ENCODE assay signal across 1 cellular context in the genomic region with DNA sequence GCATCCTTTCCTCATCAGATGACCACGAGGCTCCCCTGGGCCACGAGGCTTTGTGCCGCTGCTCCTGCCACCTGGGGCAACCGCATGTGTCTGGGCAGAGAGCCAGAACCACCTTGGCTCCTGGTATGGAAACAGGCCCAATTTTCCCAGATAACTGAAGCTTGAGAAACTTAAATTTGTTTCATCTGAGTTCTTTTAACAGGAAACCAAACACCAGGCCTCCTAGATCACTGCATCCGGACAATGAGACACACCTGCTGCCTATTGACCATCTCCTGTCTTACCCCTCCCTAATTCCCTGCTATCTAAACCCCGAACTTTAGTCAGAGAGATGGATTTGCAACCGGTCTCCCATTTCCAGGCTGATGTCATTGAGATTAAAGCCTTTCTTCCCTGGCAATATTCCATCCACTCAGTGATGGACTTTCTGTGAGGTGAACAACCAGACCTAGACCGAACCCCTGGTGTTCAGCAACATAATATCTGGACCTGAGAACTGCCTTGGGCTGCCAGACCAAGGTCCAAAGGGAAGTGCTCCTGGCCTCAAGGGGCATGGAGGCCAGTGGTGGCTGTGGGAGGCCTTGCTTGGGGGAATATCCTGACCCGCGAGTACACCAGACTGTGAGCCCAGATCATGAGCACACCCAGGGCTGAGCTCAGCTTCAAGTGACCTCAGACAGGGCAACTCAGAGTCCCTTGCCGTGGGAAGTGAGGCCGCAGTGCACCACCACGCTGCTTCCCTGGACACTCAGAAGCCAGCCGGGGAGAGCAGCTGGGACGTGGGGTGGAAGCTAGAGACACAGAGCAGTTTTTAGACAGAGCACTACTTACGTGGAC.
TF ChIP-seq lines count a peak whose summit lies in the region.

No MANE protein-coding gene starts in this region.

TF ChIP-seq in IMR-90, 13 proteins besides CTCF, POLR2A, EP300 and RAD21 (continued from another document):
- TF ChIP-seq, protein P1, sequence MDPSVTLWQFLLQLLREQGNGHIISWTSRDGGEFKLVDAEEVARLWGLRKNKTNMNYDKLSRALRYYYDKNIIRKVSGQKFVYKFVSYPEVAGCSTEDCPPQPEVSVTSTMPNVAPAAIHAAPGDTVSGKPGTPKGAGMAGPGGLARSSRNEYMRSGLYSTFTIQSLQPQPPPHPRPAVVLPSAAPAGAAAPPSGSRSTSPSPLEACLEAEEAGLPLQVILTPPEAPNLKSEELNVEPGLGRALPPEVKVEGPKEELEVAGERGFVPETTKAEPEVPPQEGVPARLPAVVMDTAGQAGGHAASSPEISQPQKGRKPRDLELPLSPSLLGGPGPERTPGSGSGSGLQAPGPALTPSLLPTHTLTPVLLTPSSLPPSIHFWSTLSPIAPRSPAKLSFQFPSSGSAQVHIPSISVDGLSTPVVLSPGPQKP (IDR thresholded peaks at IDR 0.05; ENCODE audit: borderline replicate concordance, low read depth, low read length) = no peak
- TF ChIP-seq, protein P2, sequence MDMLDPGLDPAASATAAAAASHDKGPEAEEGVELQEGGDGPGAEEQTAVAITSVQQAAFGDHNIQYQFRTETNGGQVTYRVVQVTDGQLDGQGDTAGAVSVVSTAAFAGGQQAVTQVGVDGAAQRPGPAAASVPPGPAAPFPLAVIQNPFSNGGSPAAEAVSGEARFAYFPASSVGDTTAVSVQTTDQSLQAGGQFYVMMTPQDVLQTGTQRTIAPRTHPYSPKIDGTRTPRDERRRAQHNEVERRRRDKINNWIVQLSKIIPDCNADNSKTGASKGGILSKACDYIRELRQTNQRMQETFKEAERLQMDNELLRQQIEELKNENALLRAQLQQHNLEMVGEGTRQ (IDR thresholded peaks at IDR 0.05; ENCODE audit: low read depth, low read length) = no peak
- TF ChIP-seq FOS (IDR thresholded peaks at IDR 0.05; ENCODE audit: low read depth, low read length) = no peak
